9 cellular contexts compared by ENCODE assay signal in the genomic region with DNA sequence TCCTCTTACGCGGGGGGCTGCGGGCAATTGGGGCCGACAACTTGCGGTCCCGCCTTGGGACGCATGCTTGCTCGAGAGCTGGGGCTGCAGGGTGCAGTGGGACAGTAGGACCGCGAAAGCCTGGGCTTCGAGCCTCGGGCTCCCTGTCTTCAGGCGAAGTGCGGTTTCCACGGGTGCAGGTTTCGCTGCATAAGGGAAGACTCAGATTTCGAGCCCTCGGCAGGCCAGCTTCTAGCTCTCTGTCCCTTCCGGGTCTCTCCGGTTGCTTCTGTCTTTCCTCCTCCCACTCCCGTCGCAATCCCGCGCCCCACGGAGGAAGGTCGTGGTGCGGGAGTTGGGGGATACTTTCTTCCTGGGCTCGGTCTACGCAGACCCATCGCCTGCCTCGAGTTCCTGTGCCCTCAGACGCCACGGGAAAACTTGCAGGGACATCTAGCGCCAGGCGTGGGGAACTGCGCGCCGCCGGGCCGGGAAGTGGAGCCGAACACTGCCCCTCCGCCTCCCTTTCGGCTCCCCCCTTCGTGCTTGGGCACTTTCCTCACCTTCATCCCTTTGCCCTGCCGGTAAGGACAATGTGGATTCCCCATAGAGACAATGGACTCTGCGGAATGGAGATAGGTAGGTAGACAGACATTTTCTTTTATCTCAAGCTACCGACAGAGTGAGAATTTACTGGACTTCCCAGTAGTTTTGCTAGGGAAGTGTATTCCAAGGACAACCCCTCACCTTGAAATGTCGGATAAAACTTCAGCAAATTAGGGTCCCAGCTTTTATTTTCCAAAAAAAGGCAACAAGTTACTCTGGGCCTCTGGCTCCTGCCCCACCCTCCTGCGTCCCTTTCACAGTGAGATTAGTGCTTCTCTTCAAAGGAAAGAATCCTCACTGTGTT. TPM values are rescaled to one million over a fixed set of nuclear protein-coding genes. Genes with fewer than 3 reads are reported as not detected.
DNase-seq lines count a peak whose midpoint lies in the region; ATAC-seq, FAIRE-seq and TF ChIP-seq lines count a peak whose summit lies in the region.
"Had no signal": no experiment of that assay in that cellular context is flagged by ENCODE, and none has a peak within 500 bp of the region (broad histone marks: within the 10 kb centered on the region; RNA-seq: fewer than 3 reads in every experiment).

No MANE protein-coding gene starts in this region.

- intact Hi-C loops in body of pancreas (cut with DNase I), result loop anchor here (10.0 kb wide), 1 partner anchor 723 kb away; no protein-coding TSS in a partner anchor

- no peak overlapping the region for H3K27ac ChIP-seq in body of pancreas
- H3K27ac ChIP-seq in skin epidermis, result no peak overlapping the region

- no peak for FAIRE-seq in H54 (lab: Jason Lieb, UNC)

- no peak overlapping the region for H3K4me3 ChIP-seq in body of pancreas
- peak overlapping the region in 4 of 7 experiments; percentile 1 to 17 (median 9) for H3K4me3 ChIP-seq in skin epidermis

- no peaks in the 10 kb centered on the region for H3K36me3 ChIP-seq in body of pancreas (replicated peaks in 1 of 2; ENCODE audit: insufficient read depth in 1 of 2, low read depth in 2 of 2)

- ATAC-seq in GM21717 (IDR thresholded peaks at IDR 0.05; ENCODE audit: unreplicated experiment) (peak; percentile 66), body of pancreas (peak; percentile 82), HG02970 (IDR thresholded peaks at IDR 0.05; ENCODE audit: low FRiP score, unreplicated experiment) (no peak)

- peak; percentile 54 for DNase-seq in COR-L47 (lab: John Stamatoyannopoulos, UW)
- peak; percentile 33 for DNase-seq in NCI-H510A (lab: John Stamatoyannopoulos, UW)
- peak; percentile 40 to 63 (median 56) for DNase-seq in body of pancreas
- peak; percentile 72 for DNase-seq in iPS-NIHi7 (ENCODE audit: extremely low spot score)
- DNase-seq in H54 (ENCODE audit: insufficient read length, low spot score), result no peak

- 3 to 5% methylated on average over 28 to 49 of the region's 49 CpGs for WGBS in body of pancreas, 2 donors

- TF ChIP-seq POLR2A in body of pancreas (IDR thresholded peaks at IDR 0.05) (no peak), H54 (IDR thresholded peaks at IDR 0.05; ENCODE audit: low read depth, low read length) (no peak)

- H3K4me1 ChIP-seq in body of pancreas, result peaks cover 36% of the 10 kb centered on the region

- TF ChIP-seq CTCF in body of pancreas (IDR thresholded peaks at IDR 0.05), result peak; percentile 43 to 87 (median 62)

- H3K9me3 ChIP-seq in body of pancreas, result no peaks in the 10 kb centered on the region

- peaks cover 6 to 81% of the 10 kb centered on the region in 2 donors for H3K27me3 ChIP-seq in body of pancreas

RNA-seq across cellular contexts. Expression of gene HOXD13, which starts 4.2 kb away (rescaled TPM):
- total RNA-seq in body of pancreas, result not detected
- total RNA-seq: activated CD8-positive, alpha-beta memory T cell treated with anti-CD3 and anti-CD28 coated beads for 36 hours had no signal

RNA-seq across cellular contexts. Expression of gene EVX2, which starts 4.5 kb away (rescaled TPM):
- total RNA-seq in body of pancreas, result not detected
- total RNA-seq: activated CD8-positive, alpha-beta memory T cell treated with anti-CD3 and anti-CD28 coated beads for 36 hours had no signal

RNA-seq across cellular contexts. Expression of gene HOXD12, which starts 11.3 kb away (rescaled TPM):
- total RNA-seq in body of pancreas, result not detected
- total RNA-seq: activated CD8-positive, alpha-beta memory T cell treated with anti-CD3 and anti-CD28 coated beads for 36 hours had no signal

RNA-seq across cellular contexts. Expression of gene HOXD11, which starts 18.8 kb away (rescaled TPM):
- not detected for total RNA-seq in body of pancreas
- total RNA-seq: activated CD8-positive, alpha-beta memory T cell treated with anti-CD3 and anti-CD28 coated beads for 36 hours had no signal

RNA-seq across cellular contexts. Expression of gene HOXD10, which starts 28.3 kb away (rescaled TPM):
- total RNA-seq in body of pancreas, result under 1 TPM in 1 of 2 donors, not detected in 1; 0.26 TPM
- total RNA-seq: activated CD8-positive, alpha-beta memory T cell treated with anti-CD3 and anti-CD28 coated beads for 36 hours had no signal

Comparison
In these comparisons a context has a peak if more than half of its experiments do, and no peak if none do; other contexts are left out.
1. H3K4me3 ChIP-seq: peak in skin epidermis (4 of 7); none in body of pancreas (0 of 2).